ENCODE assay signal across 27 cellular contexts in genomic region chr16:23829454-23829853, GRCh38.
"Had no signal": no experiment of that assay in that cellular context is flagged by ENCODE, and none has a peak within 500 bp of the region (broad histone marks: within the 10 kb centered on the region; RNA-seq: fewer than 3 reads in every experiment).

No MANE protein-coding gene starts in this region.

- H3K4me3 ChIP-seq: stomach, suprapubic skin, testis, thoracic aorta, thyroid gland, tibial artery, tibial nerve, transverse colon, upper lobe of left lung, upper lobe of right lung, uterus, vagina had no signal

- FAIRE-seq: urothelium cell line had no signal

- H3K27ac ChIP-seq: stomach, suprapubic skin, testis, thoracic aorta, thyroid gland, tibial artery, tibial nerve, transverse colon, upper lobe of left lung, upper lobe of right lung, uterus, vagina had no signal

- H3K9me3 ChIP-seq: testis, thyroid gland, uterus, vagina had no signal

- H3K4me1 ChIP-seq: suprapubic skin, testis, tibial artery, uterus, vagina had no signal

- ATAC-seq: stimulated activated effector memory CD8-positive, alpha-beta T cell treated with anti-CD3 and anti-CD28 coated beads, Interleukin-12 subunit alpha, Interleukin-12 subunit beta, amount 100 ng/mL, for 72 hours; stimulated activated memory B cell treated with anti-CD40 and anti-IgM and Interleukin-4, amounts not matched to agents 10 μg/mL and 1 μg/mL and 100 μg/mL, for 72 hours; stimulated activated naive B cell treated with anti-CD40 and anti-IgM and Interleukin-4, amounts not matched to agents 10 μg/mL and 1 μg/mL and 100 μg/mL, for 72 hours; stimulated activated naive CD8-positive, alpha-beta T cell treated with anti-CD3 and anti-CD28 coated beads, Interleukin-15, amount 100 ng/mL, for 72 hours; stimulated activated naive CD8-positive, alpha-beta T cell treated with anti-CD3 and anti-CD28 coated beads, Interleukin-15, Interleukin-2, amounts not matched to agents 100 U/mL and 50 U/mL, for 24 hours; upper lobe of right lung had no signal

- H3K36me3 ChIP-seq: stomach, suprapubic skin, thoracic aorta, thyroid gland, tibial artery, tibial nerve, transverse colon, upper lobe of left lung, upper lobe of right lung, uterus, vagina had no signal

- DNase-seq: stimulated activated CD4-positive, alpha-beta T cell treated with anti-CD3 and anti-CD28 coated beads, Interleukin-2, amount 100 ng/mL, for 48 hours; stimulated activated CD4-positive, alpha-beta T cell treated with anti-CD3 and anti-CD28 coated beads, Interleukin-4, amount 100 ng/mL, for 1 hour; stimulated activated CD4-positive, alpha-beta T cell treated with anti-CD3 and anti-CD28 coated beads, Interleukin-4, amount 100 ng/mL, for 24 hours; stimulated activated CD4-positive, alpha-beta T cell treated with anti-CD3 and anti-CD28 coated beads, Interleukin-4, amount 100 ng/mL, for 4 hours; stimulated activated CD8-positive, alpha-beta memory T cell treated with anti-CD3 and anti-CD28 coated beads, Interleukin-4, amount 100 ng/mL, for 48 hours; stimulated activated naive B cell treated with anti-CD40 and anti-IgM and Interleukin-4, amounts not matched to agents 10 μg/mL and 1 μg/mL and 100 μg/mL, for 72 hours; stimulated activated naive CD4-positive, alpha-beta T cell; stimulated activated naive CD4-positive, alpha-beta T cell treated with Interleukin-2 at 50 U/mL for 16 hours; stimulated activated naive CD8-positive, alpha-beta T cell treated with anti-CD3 and anti-CD28 coated beads, Interleukin-15, amount 100 ng/mL, for 72 hours; stimulated activated naive CD8-positive, alpha-beta T cell treated with anti-CD3 and anti-CD28 coated beads, Interleukin-15, Interleukin-2, amounts not matched to agents 100 U/mL and 50 U/mL, for 24 hours; stomach; substantia nigra; testis; thyroid gland; tibial artery; transverse colon; trophoblast cell; upper lobe of left lung; upper lobe of right lung; uterus had no signal

- H3K27me3 ChIP-seq: testis, thyroid gland, tibial artery, tibial nerve, transverse colon, upper lobe of left lung, upper lobe of right lung, uterus, vagina had no signal
